ENCODE assay signal across 8 cellular contexts in the genomic region with DNA sequence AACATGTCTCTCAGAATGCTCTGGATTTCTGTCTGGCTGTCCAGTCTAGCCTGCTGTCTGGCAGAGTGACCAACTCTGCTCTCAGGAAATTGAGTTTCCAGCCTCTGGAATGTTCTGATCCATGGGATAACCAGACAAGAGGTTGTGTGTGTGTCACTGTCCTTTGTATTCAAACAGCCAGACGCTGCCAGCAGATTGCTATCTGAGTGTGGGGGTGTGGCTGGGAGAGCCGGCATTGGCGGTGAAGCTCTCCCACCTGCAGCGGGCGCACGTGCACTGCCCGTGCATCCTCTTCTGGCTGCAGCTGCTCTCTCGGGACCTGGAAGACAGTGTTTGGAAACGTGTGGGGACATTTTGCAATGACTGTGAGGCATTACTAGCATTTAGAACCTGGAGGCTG. TPM values are rescaled to one million over a fixed set of nuclear protein-coding genes. Genes with fewer than 3 reads are reported as not detected.
DNase-seq lines count a peak whose midpoint lies in the region; ATAC-seq and TF ChIP-seq lines count a peak whose summit lies in the region.

No MANE protein-coding gene starts in this region.

- H4K91ac ChIP-seq in trophoblast cell (ENCODE audit: low read depth, low read length) = peak overlapping the region; percentile 90

- no peak overlapping the region for H4K8ac ChIP-seq in trophoblast cell (ENCODE audit: low read depth, low read length)

- H3K27ac Mint-ChIP-seq in T-helper 2 cell treated with Interferon-gamma antibody and Interleukin-4, amounts not matched to agents 5 μg/mL and 100 μg/mL, for 36 hours = no peak overlapping the region

- no peaks in the 10 kb centered on the region for H3K4me1 ChIP-seq in Panc1 (ENCODE audit: control insufficient read depth, insufficient read depth, low read length)
- H3K4me1 ChIP-seq in foreskin keratinocyte = peaks cover 61% of the 10 kb centered on the region
- H3K4me1 ChIP-seq in trophoblast cell (ENCODE audit: control insufficient read depth in 1 of 2, insufficient read depth in 2 of 2, low read length in 2 of 2) = peaks cover 29 to 35% of the 10 kb centered on the region in 2 experiments

- no peaks in the 10 kb centered on the region for H3K36me3 ChIP-seq in Panc1 (ENCODE audit: control insufficient read depth, insufficient read depth, low read length)
- H3K36me3 ChIP-seq in trophoblast cell (ENCODE audit: control insufficient read depth in 1 of 2, insufficient read depth in 2 of 2, low read length in 2 of 2) = no peaks in the 10 kb centered on the region

- H2AFZ ChIP-seq in trophoblast cell (ENCODE audit: insufficient read depth, low read length, poor library complexity) = no peak overlapping the region

- H3K4me1 Mint-ChIP-seq in T-helper 2 cell treated with Interferon-gamma antibody and Interleukin-4, amounts not matched to agents 5 μg/mL and 100 μg/mL, for 36 hours (ENCODE audit: low read depth) = no peaks in the 10 kb centered on the region

- H3K79me2 ChIP-seq in trophoblast cell (ENCODE audit: control insufficient read depth, insufficient read depth, low read length, poor library complexity) = no peaks in the 10 kb centered on the region

- no peaks in the 10 kb centered on the region for H3K36me3 Mint-ChIP-seq in T-helper 2 cell treated with Interferon-gamma antibody and Interleukin-4, amounts not matched to agents 5 μg/mL and 100 μg/mL, for 36 hours (ENCODE audit: low read depth)

- no TSS peak for BruUV-seq in Panc1 (replicated peaks; lab: Mats Ljungman, UMichigan)

- no CpG with 5 or more reads among the region's 9 CpGs for WGBS in trophoblast cell (ENCODE audit: extremely low coverage, insufficient coverage, insufficient read length)

- H3K27me3 ChIP-seq in Panc1 (ENCODE audit: control insufficient read depth, insufficient read depth, low read length) = peaks cover 27% of the 10 kb centered on the region; the same call in 1 of the 2 replicates
- H3K27me3 ChIP-seq in foreskin keratinocyte = no peaks in the 10 kb centered on the region
- H3K27me3 ChIP-seq in trophoblast cell (ENCODE audit: insufficient read depth, low read length) = no peaks in the 10 kb centered on the region

- in situ Hi-C loops in Panc1 (cut with HindIII; ENCODE audit: low pct_unique_long_range_greater_than_20kb, low sequenced_read_pairs) = no loop called here

- H3K18ac ChIP-seq in trophoblast cell (ENCODE audit: low read length) = no peak overlapping the region

- no peak overlapping the region for H3K27ac ChIP-seq in Panc1 (ENCODE audit: low read length)
- H3K27ac ChIP-seq in foreskin keratinocyte = peak overlapping the region; percentile 99
- H3K27ac ChIP-seq in trophoblast cell (ENCODE audit: low read depth, low read length) = peak overlapping the region; percentile 96

- peaks cover 16% of the 10 kb centered on the region for H3K27me3 Mint-ChIP-seq in T-helper 2 cell treated with Interferon-gamma antibody and Interleukin-4, amounts not matched to agents 5 μg/mL and 100 μg/mL, for 36 hours (ENCODE audit: low read depth)

- H3K23ac ChIP-seq in trophoblast cell (ENCODE audit: low read length) = no peak overlapping the region

- no peak overlapping the region for H3K9ac ChIP-seq in trophoblast cell (ENCODE audit: low read length)

- ATAC-seq in Panc1 = peak; percentile 61
- peak; percentile 13 for ATAC-seq in foreskin keratinocyte
- no peak for ATAC-seq in GM19023 (IDR thresholded peaks at IDR 0.05; ENCODE audit: unreplicated experiment)

- DNase-seq in DMS53 treated with DMSO at 0.1 percent for 48 hours (lab: John Stamatoyannopoulos, UW; ENCODE audit: unreplicated experiment) (peak; percentile 95), Kasumi-1 (lab: John Stamatoyannopoulos, UW) (peak; percentile 2 to 21), Panc1 (ENCODE audit: low read depth, low spot score) (no peak), foreskin keratinocyte (peak; percentile 81 to 89), trophoblast cell (peak; percentile 99), HPDE6-E6E7 (ENCODE audit: extremely low spot score) (no peak)
- DNase-seq in T-helper 2 cell treated with Interferon-gamma antibody and Interleukin-4, amounts not matched to agents 5 μg/mL and 100 μg/mL, for 36 hours (ENCODE audit: low spot score) = no peak

- H3K4me3 Mint-ChIP-seq in T-helper 2 cell treated with Interferon-gamma antibody and Interleukin-4, amounts not matched to agents 5 μg/mL and 100 μg/mL, for 36 hours = no peak overlapping the region

- CTCF ChIA-PET in Panc1 (lab: Charles Lee) = no interaction called here

- H3K9me3 Mint-ChIP-seq in T-helper 2 cell treated with Interferon-gamma antibody and Interleukin-4, amounts not matched to agents 5 μg/mL and 100 μg/mL, for 36 hours = no peaks in the 10 kb centered on the region

- TF ChIP-seq CTCF in Panc1 (IDR thresholded peaks at IDR 0.05) (no peak), foreskin keratinocyte (conservative IDR thresholded peaks at IDR 0.05) (peak; percentile 74)

- peaks cover 18% of the 10 kb centered on the region for H3K79me1 ChIP-seq in trophoblast cell (ENCODE audit: low read length)

- no peak overlapping the region for H2BK12ac ChIP-seq in trophoblast cell (ENCODE audit: low read length)

- H3K14ac ChIP-seq in trophoblast cell (ENCODE audit: low read length) = no peak overlapping the region

- H3K4me2 ChIP-seq in trophoblast cell (ENCODE audit: low read length) = no peak overlapping the region

- H2BK120ac ChIP-seq in trophoblast cell (ENCODE audit: insufficient read depth, low read length, poor library complexity) = no peak overlapping the region

- H3K4ac ChIP-seq in trophoblast cell (ENCODE audit: low read depth, low read length) = no peak overlapping the region

- H4K12ac ChIP-seq in trophoblast cell (ENCODE audit: low read depth, low read length) = no peak overlapping the region

- H3K9me3 ChIP-seq in Panc1 (ENCODE audit: control insufficient read depth, insufficient read depth, low read depth, low read length) (no peaks in the 10 kb centered on the region), trophoblast cell (ENCODE audit: insufficient read depth, low read depth, low read length) (peaks cover 1% of the 10 kb centered on the region)

- intact Hi-C loops in Panc1 (cut with micrococcal nuclease; ENCODE audit: unreplicated experiment) = no loop called here

- POLR2A ChIA-PET in Panc1 (lab: Charles Lee) = no interaction called here

- no peak overlapping the region for H2BK5ac ChIP-seq in trophoblast cell (ENCODE audit: low read depth, low read length, poor library complexity)

- no peak overlapping the region for H2AK5ac ChIP-seq in trophoblast cell (ENCODE audit: low read length)

- H3K4me3 ChIP-seq in Panc1 (ENCODE audit: low read depth in 2 of 2, low read length in 2 of 2) (no peak overlapping the region), trophoblast cell (ENCODE audit: low read depth, low read length) (no peak overlapping the region)

RNA-seq across cellular contexts. Expression of a gene that starts 26.1 kb away (rescaled TPM):
- 0.44 TPM for total RNA-seq in Panc1 (2021; ENCODE audit: unreplicated experiment)
- polyA plus RNA-seq in Panc1 (2012; ENCODE audit: insufficient read length) = 0.21 TPM
- 153 and 171 TPM in 2 replicates for total RNA-seq in foreskin keratinocyte
- polyA plus RNA-seq in foreskin keratinocyte = 92.5 and 104 TPM in 2 replicates
- polyA plus RNA-seq in trophoblast cell (2013) = 0.14 and 0.18 TPM in 2 replicates

Comparison
In these comparisons a context has a peak if more than half of its experiments do, and no peak if none do; other contexts are left out.
1. DNase-seq: peak in DMS53 treated with DMSO at 0.1 percent for 48 hours (single experiment), Kasumi-1 (2 of 2), foreskin keratinocyte (2 of 2) and trophoblast cell (2 of 2); none in Panc1 (single experiment), HPDE6-E6E7 (single experiment) and T-helper 2 cell treated with Interferon-gamma antibody and Interleukin-4, amounts not matched to agents 5 μg/mL and 100 μg/mL, for 36 hours (single experiment).
2. RNA of a gene that starts 26.1 kb away (total RNA-seq): 153 to 171 TPM in foreskin keratinocyte; 0.44 TPM in Panc1 (single experiment); every median in the first group is over 100 times any median in the second.